In genomic region chr9:105259274-105259673, GRCh38 we compare ENCODE assay signal across 21 cellular contexts. TPM values are rescaled to one million over a fixed set of nuclear protein-coding genes. Genes with fewer than 3 reads are reported as not detected.
DNase-seq lines count a peak whose midpoint lies in the region; ATAC-seq lines count a peak whose summit lies in the region.
"Had no signal": no experiment of that assay in that cellular context is flagged by ENCODE, and none has a peak within 500 bp of the region (broad histone marks: within the 10 kb centered on the region; RNA-seq: fewer than 3 reads in every experiment).

No MANE protein-coding gene starts in this region.

- H3K4me3 ChIP-seq in adipocyte (ENCODE audit: low read length) = peak overlapping the region; percentile 45
- no peak overlapping the region for H3K4me3 ChIP-seq in skeletal muscle satellite cell (ENCODE audit: low read length)
- H3K4me3 ChIP-seq: gastrocnemius medialis, neural progenitor cell, PC-9 had no signal

- ATAC-seq in GM18867 (IDR thresholded peaks at IDR 0.05; ENCODE audit: unreplicated experiment) = peak; percentile 5
- ATAC-seq in HG02885 (IDR thresholded peaks at IDR 0.05; ENCODE audit: poor library complexity, unreplicated experiment) = peak; percentile 21
- ATAC-seq in HG03135 (IDR thresholded peaks at IDR 0.05; ENCODE audit: unreplicated experiment) = no peak
- ATAC-seq in GM21717 (IDR thresholded peaks at IDR 0.05; ENCODE audit: unreplicated experiment) = no peak
- ATAC-seq in HG02763 (IDR thresholded peaks at IDR 0.05; ENCODE audit: unreplicated experiment) = no peak
- ATAC-seq: activated T-helper 17 cell treated with anti-CD3 and anti-CD28 coated beads, Interleukin-2, amount 50 U/mL, for 72 hours; HCT116; T-cell had no signal

- H3K4me1 ChIP-seq in adipocyte (ENCODE audit: control insufficient read depth, insufficient read depth, low read length) = peaks cover 37% of the 10 kb centered on the region
- peaks cover 20% of the 10 kb centered on the region for H3K4me1 ChIP-seq in skeletal muscle satellite cell (ENCODE audit: control insufficient read depth, insufficient read depth, low read length)

- peak; percentile 52 for DNase-seq in adipocyte (ENCODE audit: low read depth)
- no peak for DNase-seq in NCI-H1417 (lab: John Stamatoyannopoulos, UW)
- DNase-seq: AML-193; amygdala; DMS153; KG1; NCI-H1436; PC-9; stimulated activated CD4-positive, alpha-beta T cell treated with anti-CD3 and anti-CD28 coated beads, Interleukin-1b, Interleukin-23, amount 100 ng/mL, for 48 hours; T-cell; WERI-Rb-1 had no signal

- no peaks in the 10 kb centered on the region for H3K36me3 ChIP-seq in adipocyte (ENCODE audit: control insufficient read depth, insufficient read depth, low read length, severe bottlenecking)
- peaks cover 6% of the 10 kb centered on the region for H3K36me3 ChIP-seq in skeletal muscle satellite cell (ENCODE audit: insufficient read depth, low read length)
- H3K36me3 ChIP-seq: gastrocnemius medialis, neural progenitor cell had no signal

- H3K9me3 ChIP-seq in adipocyte (ENCODE audit: control insufficient read depth, low read length) (no peaks in the 10 kb centered on the region), skeletal muscle satellite cell (replicated peaks; ENCODE audit: low read length) (no peaks in the 10 kb centered on the region)
- H3K9me3 ChIP-seq: gastrocnemius medialis had no signal

- peak overlapping the region; percentile 21 for H3K4me2 ChIP-seq in skeletal muscle satellite cell (ENCODE audit: low read length)
- H3K4me2 ChIP-seq: neural progenitor cell, PC-9 had no signal

- H3K27me3 ChIP-seq in adipocyte (replicated peaks; ENCODE audit: control insufficient read depth, insufficient read depth, low read length) (no peaks in the 10 kb centered on the region), skeletal muscle satellite cell (ENCODE audit: control insufficient read depth, insufficient read depth, low read length) (no peaks in the 10 kb centered on the region)
- H3K27me3 ChIP-seq: gastrocnemius medialis, neural progenitor cell had no signal

- H3K9ac ChIP-seq in adipocyte (ENCODE audit: low read length) (no peak overlapping the region), skeletal muscle satellite cell (ENCODE audit: low read depth, low read length) (no peak overlapping the region)
- H3K9ac ChIP-seq: neural progenitor cell had no signal

RNA-seq across cellular contexts. Expression of gene SLC44A1, which starts 14.8 kb away (rescaled TPM):
- total RNA-seq in skeletal muscle satellite cell (2012; rRNA removed) = 67.3 and 72.0 TPM in 2 replicates

Comparison
In these comparisons a context has a peak if more than half of its experiments do, and no peak if none do; other contexts are left out.
1. ATAC-seq: peak in GM18867 (single experiment) and HG02885 (single experiment); none in HG03135 (single experiment), GM21717 (single experiment) and HG02763 (single experiment).